17 cellular contexts compared by ENCODE assay signal in the genomic region with DNA sequence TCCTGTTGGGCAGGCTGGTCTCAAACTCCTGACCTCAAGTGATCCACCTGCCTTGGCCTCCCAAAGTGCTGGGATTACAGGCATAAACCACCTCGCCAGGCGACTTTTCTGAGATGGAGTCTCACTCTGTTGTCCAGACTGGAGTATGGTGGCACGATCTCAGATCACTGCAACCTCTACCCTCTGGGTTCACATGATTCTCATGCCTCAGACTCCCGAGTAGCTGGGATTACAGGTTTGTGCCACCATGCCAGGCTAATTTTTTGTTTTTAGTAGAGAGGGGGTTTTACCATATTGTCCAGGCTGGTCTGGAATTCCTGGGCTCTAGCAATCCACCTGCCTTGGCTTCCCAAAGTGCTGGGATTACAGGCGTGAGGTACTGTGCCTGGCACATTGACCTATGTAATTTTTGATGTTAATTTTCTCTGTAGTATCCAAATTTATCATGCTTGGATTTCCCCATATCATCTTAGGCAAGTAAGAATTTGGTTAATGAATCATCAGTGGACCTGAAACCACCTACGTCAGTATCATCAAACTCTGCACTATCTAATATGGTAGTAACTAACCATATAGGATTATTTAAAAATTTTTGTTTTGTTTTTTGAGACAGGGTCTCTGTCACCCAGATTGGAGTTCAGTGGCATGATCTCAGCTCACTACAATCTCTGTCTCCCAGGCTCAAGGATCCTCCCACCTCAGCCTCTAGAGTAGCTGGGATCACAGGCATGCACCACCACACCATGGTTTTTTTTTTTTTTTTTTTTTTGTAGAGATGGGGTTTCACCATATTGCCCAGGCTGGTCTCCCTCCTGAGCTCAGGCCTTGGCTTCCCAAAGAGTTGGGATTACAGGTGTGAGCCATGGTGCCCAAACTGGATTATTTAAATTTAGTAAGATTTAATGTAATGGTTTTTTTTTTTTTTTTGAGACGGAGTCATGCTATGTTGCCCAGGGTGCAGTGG. TPM values are rescaled to one million over a fixed set of nuclear protein-coding genes. Genes with fewer than 3 reads are reported as not detected.
DNase-seq lines count a peak whose midpoint lies in the region; ATAC-seq, FAIRE-seq and TF ChIP-seq lines count a peak whose summit lies in the region.
"Had no signal": no experiment of that assay in that cellular context is flagged by ENCODE, and none has a peak within 500 bp of the region (broad histone marks: within the 10 kb centered on the region; RNA-seq: fewer than 3 reads in every experiment).

No MANE protein-coding gene starts in this region.

- peak; percentile 51 for FAIRE-seq in GM18507 (lab: Jason Lieb, UNC)

- 76 to 86% (median 86%) methylated on average over 5 to 7 of the region's 7 CpGs for WGBS in adrenal gland, 4 donors

- DNase-seq in CD4-positive, CD25-positive, alpha-beta regulatory T cell = peak in 1 of 3 donors; percentile 28
- DNase-seq in GM18507 (ENCODE audit: extremely low spot score, insufficient read length, low read depth) = no peak
- peak in 4 of 7 donors; percentile 7 to 20 (median 16) for DNase-seq in adrenal gland
- DNase-seq in NK-92 treated with Interleukin-12 subunit alpha and Interleukin-12 subunit beta, amount 100 ng/mL, for 24 hours (lab: John Stamatoyannopoulos, UW) = no peak
- DNase-seq in iPS-NIHi11 (ENCODE audit: low spot score) = no peak
- DNase-seq in cardiac septum (ENCODE audit: low spot score) = no peak
- DNase-seq: DMS 273 treated with DMSO at 0.1 percent for 48 hours; GOT3; hippocampal formation; MV-4-11; NCI-H2227 treated with DMSO at 0.1 percent for 48 hours; right cardiac atrium; stimulated activated CD4-positive, alpha-beta T cell treated with anti-CD3 and anti-CD28 coated beads, Interleukin-4, amount 100 ng/mL, for 1 hour; stomach had no signal

- peaks cover 0 to 2% (median 0%) of the 10 kb centered on the region in 4 donors for H3K4me1 Mint-ChIP-seq in CD4-positive, CD25-positive, alpha-beta regulatory T cell

- no peak for TF ChIP-seq POLR2A in adrenal gland (IDR thresholded peaks at IDR 0.05)

- H3K4me3 Mint-ChIP-seq in CD4-positive, CD25-positive, alpha-beta regulatory T cell = no peak overlapping the region

- peaks cover 5 to 10% of the 10 kb centered on the region in 2 experiments for H3K9me3 ChIP-seq in CD4-positive, CD25-positive, alpha-beta regulatory T cell (ENCODE audit: control insufficient read depth in 2 of 2, low read length in 2 of 2)
- peaks cover 0 to 3% (median 0%) of the 10 kb centered on the region in 3 donors for H3K9me3 ChIP-seq in adrenal gland (replicated peaks in 1 of 3)

- peak in 1 of 2 donors; percentile 42 for ATAC-seq in CD4-positive, CD25-positive, alpha-beta regulatory T cell (ENCODE audit: low read depth in 2 of 2)
- ATAC-seq in HG03571 (IDR thresholded peaks at IDR 0.05; ENCODE audit: unreplicated experiment) (peak; percentile 53), GM19023 (IDR thresholded peaks at IDR 0.05; ENCODE audit: unreplicated experiment) (no peak)
- ATAC-seq: esophagus mucosa, right cardiac atrium had no signal

- H3K27ac ChIP-seq in CD4-positive, CD25-positive, alpha-beta regulatory T cell (ENCODE audit: insufficient read depth, low read length, poor library complexity, severe bottlenecking) = no peak overlapping the region
- H3K27ac ChIP-seq in adrenal gland = no peak overlapping the region
- H3K27ac ChIP-seq: stomach had no signal

- peaks cover 3% of the 10 kb centered on the region for H3K36me3 ChIP-seq in CD4-positive, CD25-positive, alpha-beta regulatory T cell (ENCODE audit: control insufficient read depth, insufficient read depth, low read length)
- H3K36me3 ChIP-seq in adrenal gland (replicated peaks in 1 of 2) = peaks cover 0 to 1% of the 10 kb centered on the region in 2 donors

- H3K4me3 ChIP-seq in CD4-positive, CD25-positive, alpha-beta regulatory T cell (ENCODE audit: low read depth, low read length) = no peak overlapping the region
- H3K4me3 ChIP-seq in adrenal gland = no peak overlapping the region
- H3K4me3 ChIP-seq: stomach had no signal

- no peaks in the 10 kb centered on the region for H3K4me1 ChIP-seq in CD4-positive, CD25-positive, alpha-beta regulatory T cell (ENCODE audit: control insufficient read depth, insufficient read depth, low read length, poor library complexity, severe bottlenecking)
- no peaks in the 10 kb centered on the region for H3K4me1 ChIP-seq in adrenal gland (replicated peaks in 1 of 2)

- H3K27me3 Mint-ChIP-seq in CD4-positive, CD25-positive, alpha-beta regulatory T cell = peaks cover 4% of the 10 kb centered on the region

- H3K36me3 Mint-ChIP-seq in CD4-positive, CD25-positive, alpha-beta regulatory T cell = peaks cover 13% of the 10 kb centered on the region

- intact Hi-C loops in adrenal gland (cut with DNase I) = no loop called here
- intact Hi-C loops in cardiac septum (cut with DNase I) = no loop called here

- H3K9me3 Mint-ChIP-seq in CD4-positive, CD25-positive, alpha-beta regulatory T cell = peaks cover 0 to 9% (median 5%) of the 10 kb centered on the region in 7 donors

- no peak for TF ChIP-seq CTCF in adrenal gland (IDR thresholded peaks at IDR 0.05)

- H3K27ac Mint-ChIP-seq in CD4-positive, CD25-positive, alpha-beta regulatory T cell = peak overlapping the region in 2 of 3 donors; percentile 48 to 51

- H3K27me3 ChIP-seq in CD4-positive, CD25-positive, alpha-beta regulatory T cell (ENCODE audit: control insufficient read depth, insufficient read depth, low read length) = no peaks in the 10 kb centered on the region
- no peaks in the 10 kb centered on the region for H3K27me3 ChIP-seq in adrenal gland
- H3K27me3 ChIP-seq: stomach had no signal

RNA-seq across cellular contexts. Expression of a gene that starts 11.9 kb away (rescaled TPM):
- 277 TPM for total RNA-seq in CD4-positive, CD25-positive, alpha-beta regulatory T cell
- 1,000 to 10,000 TPM in 1 of 4 donors, 100 to 1,000 TPM in 3; 781 to 1,082 (median 867) TPM for polyA plus RNA-seq in CD4-positive, CD25-positive, alpha-beta regulatory T cell
- total RNA-seq in adrenal gland (1,000 to 10,000 TPM in 1 of 8 donors, 100 to 1,000 TPM in 7; 512 to 1,073 (median 754) TPM), cardiac septum (2,154 TPM)
- polyA plus RNA-seq in adrenal gland = 1,000 to 10,000 TPM in 1 of 3 donors, 100 to 1,000 TPM in 2; 306 to 1,296 (median 573) TPM

RNA-seq across cellular contexts. Expression of a gene that starts 27.6 kb away (rescaled TPM):
- total RNA-seq in CD4-positive, CD25-positive, alpha-beta regulatory T cell = 237 TPM
- polyA plus RNA-seq in CD4-positive, CD25-positive, alpha-beta regulatory T cell = 10 to 100 TPM; 22.2 to 30.2 (median 22.6) TPM
- total RNA-seq in adrenal gland = 10 to 100 TPM; 31.4 to 96.0 (median 80.0) TPM
- 100 to 1,000 TPM in 1 of 3 donors, 10 to 100 TPM in 2; 21.9 to 115 (median 65.2) TPM for polyA plus RNA-seq in adrenal gland
- 49.0 TPM for total RNA-seq in cardiac septum

RNA-seq across cellular contexts. Expression of a gene that starts 30.4 kb away (rescaled TPM):
- 128 TPM for total RNA-seq in CD4-positive, CD25-positive, alpha-beta regulatory T cell
- polyA plus RNA-seq in CD4-positive, CD25-positive, alpha-beta regulatory T cell = 100 to 1,000 TPM; 276 to 321 (median 303) TPM
- total RNA-seq in adrenal gland (100 to 1,000 TPM in 4 of 8 donors, 10 to 100 TPM in 4; 47.3 to 171 (median 115) TPM), cardiac septum (121 TPM)
- polyA plus RNA-seq in adrenal gland = 100 to 1,000 TPM in 1 of 3 donors, 10 to 100 TPM in 2; 49.1 to 296 (median 68.1) TPM

Comparison
In these comparisons a context has a peak if more than half of its experiments do, and no peak if none do; other contexts are left out.
1. DNase-seq: peak in adrenal gland (4 of 7); none in GM18507 (single experiment), NK-92 treated with Interleukin-12 subunit alpha and Interleukin-12 subunit beta, amount 100 ng/mL, for 24 hours (single experiment), iPS-NIHi11 (single experiment) and cardiac septum (single experiment).